In genomic region chr18:4106407-4107033, GRCh38 we compare ENCODE assay signal across 8 cellular contexts.
DNase-seq lines count a peak whose midpoint lies in the region; ATAC-seq and TF ChIP-seq lines count a peak whose summit lies in the region.

No MANE protein-coding gene starts in this region.

- H3K27me3 ChIP-seq in neural progenitor cell (no peaks in the 10 kb centered on the region), thoracic aorta (replicated peaks; ENCODE audit: insufficient read depth) (no peaks in the 10 kb centered on the region)

- H3K4me1 ChIP-seq in neural progenitor cell = peaks cover 39% of the 10 kb centered on the region
- peaks cover 0 to 6% of the 10 kb centered on the region in 2 donors for H3K4me1 ChIP-seq in thoracic aorta (ENCODE audit: control insufficient read depth in 1 of 2, low read depth in 2 of 2)

- H3K27ac Mint-ChIP-seq in neural progenitor cell = peak overlapping the region; percentile 83

- H3K9me3 Mint-ChIP-seq in neural progenitor cell = no peaks in the 10 kb centered on the region

- H3K4me3 ChIP-seq in neural progenitor cell (peak overlapping the region; percentile 26), thoracic aorta (peak overlapping the region; percentile 51)

- H3K4me2 ChIP-seq in neural progenitor cell = peak overlapping the region; percentile 75

- H3K27ac ChIP-seq in neural progenitor cell (peak overlapping the region; percentile 99), thoracic aorta (no peak overlapping the region)

- peak; percentile 31 for DNase-seq in activated CD4-positive, CD25-positive, alpha-beta regulatory T cell treated with anti-CD3 and anti-CD28 coated beads, Interleukin-2, amount 50 U/mL, for 16 hours (ENCODE audit: low read depth, low spot score)
- peak; percentile 10 for DNase-seq in NCI-H748 treated with DMSO at 0.1 percent for 48 hours (lab: John Stamatoyannopoulos, UW)
- peak; percentile 48 for DNase-seq in activated T-cell treated with anti-CD3 and anti-CD28 coated beads for 24 hours (ENCODE audit: low read depth)
- peak; percentile 27 for DNase-seq in fibroblast of gingiva (ENCODE audit: low read depth)
- DNase-seq in neural progenitor cell (ENCODE audit: low spot score) = peak; percentile 85
- peak; percentile 5 for DNase-seq in thoracic aorta (ENCODE audit: low spot score)

- H3K79me2 ChIP-seq in neural progenitor cell (ENCODE audit: low read depth) = peaks cover 6% of the 10 kb centered on the region

- no peak for ATAC-seq in activated CD4-positive, CD25-positive, alpha-beta regulatory T cell treated with anti-CD3 and anti-CD28 coated beads, Interleukin-2, amount 50 U/mL, for 24 hours
- ATAC-seq in HG02852 (IDR thresholded peaks at IDR 0.05; ENCODE audit: unreplicated experiment) (peak; percentile 88), thoracic aorta (ENCODE audit: insufficient number of reproducible peaks, low FRiP score, low read depth) (peak; percentile 83)

- peaks cover 20% of the 10 kb centered on the region for H3K4me1 Mint-ChIP-seq in neural progenitor cell

- H3K9me3 ChIP-seq in neural progenitor cell (ENCODE audit: low read depth) (no peaks in the 10 kb centered on the region), thoracic aorta (no peaks in the 10 kb centered on the region)

- no peak overlapping the region for H2AFZ ChIP-seq in neural progenitor cell (replicated peaks)

- TF ChIP-seq CTCF in neural progenitor cell (IDR thresholded peaks at IDR 0.05) (peak; percentile 98), thoracic aorta (IDR thresholded peaks at IDR 0.05) (peak; percentile 86)

- no peak overlapping the region for H3K9ac ChIP-seq in neural progenitor cell

- H3K36me3 ChIP-seq in neural progenitor cell (no peaks in the 10 kb centered on the region), thoracic aorta (no peaks in the 10 kb centered on the region)

- peaks cover 38% of the 10 kb centered on the region for H3F3A ChIP-seq in neural progenitor cell (ENCODE audit: low read depth)

- H3K36me3 Mint-ChIP-seq in neural progenitor cell = no peaks in the 10 kb centered on the region

- peak overlapping the region; percentile 41 for H3K4me3 Mint-ChIP-seq in neural progenitor cell

- H4K20me1 ChIP-seq in neural progenitor cell (ENCODE audit: low read depth) = no peaks in the 10 kb centered on the region

- H3K27me3 Mint-ChIP-seq in neural progenitor cell (ENCODE audit: insufficient read depth, low read depth) = no peaks in the 10 kb centered on the region

Comparison
In these comparisons a context has a peak if more than half of its experiments do, and no peak if none do; other contexts are left out.
1. DNase-seq: peak in every context shown above with its lines; median percentile 85 in neural progenitor cell; 48 in activated T-cell treated with anti-CD3 and anti-CD28 coated beads for 24 hours; 31 in activated CD4-positive, CD25-positive, alpha-beta regulatory T cell treated with anti-CD3 and anti-CD28 coated beads, Interleukin-2, amount 50 U/mL, for 16 hours; 27 in fibroblast of gingiva; 10 in NCI-H748 treated with DMSO at 0.1 percent for 48 hours; 5 in thoracic aorta.
2. ATAC-seq: peak in HG02852 (single experiment) and thoracic aorta (single experiment); none in activated CD4-positive, CD25-positive, alpha-beta regulatory T cell treated with anti-CD3 and anti-CD28 coated beads, Interleukin-2, amount 50 U/mL, for 24 hours (0 of 2).